Comparison of ENCODE assay signal across 1 cellular context in genomic region chr1:13808729-13809131, GRCh38.
TF ChIP-seq lines count a peak whose summit lies in the region.

No MANE protein-coding gene starts in this region.

TF ChIP-seq in SK-N-SH, 30 proteins besides CTCF, POLR2A, EP300 and RAD21 (continued from another document):
- TF ChIP-seq USF1 (IDR thresholded peaks at IDR 0.05; ENCODE audit: borderline replicate concordance, low read depth) (no peak), TEAD4 (IDR thresholded peaks at IDR 0.05; ENCODE audit: borderline replicate concordance, insufficient read depth) (no peak), RXRA (IDR thresholded peaks at IDR 0.05; ENCODE audit: borderline replicate concordance, low read depth) (no peak)
TF ChIP-seq in SK-N-SH: peak in this region for 0.
